ENCODE assay signal across 7 cellular contexts in the genomic region with DNA sequence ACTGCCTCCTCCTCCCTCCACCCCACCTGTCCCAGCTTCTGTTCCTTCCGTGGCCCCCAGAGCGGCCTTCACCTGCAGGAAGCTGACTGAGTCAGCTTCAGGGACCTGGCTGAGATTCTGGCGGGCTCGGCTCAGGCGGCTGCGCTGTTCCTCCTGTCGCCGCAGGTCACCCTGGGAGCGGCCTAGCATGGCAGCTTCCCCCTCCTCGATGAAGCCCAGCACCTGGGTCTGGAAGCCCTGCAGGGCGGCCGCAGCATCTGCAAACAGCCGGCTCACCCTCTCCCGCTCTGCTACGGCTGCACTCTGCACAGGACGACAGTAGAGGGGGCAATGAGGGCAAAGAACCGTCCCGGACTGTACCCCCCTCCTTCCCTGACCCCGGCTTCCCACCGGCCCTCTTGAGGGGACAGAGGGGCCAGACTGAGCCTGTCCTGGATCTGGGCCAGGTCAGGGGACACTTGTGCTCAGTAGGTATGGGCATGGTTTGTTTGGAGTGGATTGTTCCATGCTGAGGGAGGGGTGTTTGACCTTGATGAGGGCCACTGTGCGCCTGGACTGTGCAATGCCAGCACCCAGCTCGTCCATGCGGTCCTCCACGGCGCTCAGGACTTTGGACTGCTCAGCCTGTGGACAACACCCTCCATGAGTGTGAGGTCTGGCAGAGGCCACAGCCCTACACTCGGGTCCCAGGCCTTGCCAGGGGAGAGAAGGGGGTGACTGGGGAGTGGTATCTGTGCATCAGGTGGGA. TPM values are rescaled to one million over a fixed set of nuclear protein-coding genes. Genes with fewer than 3 reads are reported as not detected.
DNase-seq lines count a peak whose midpoint lies in the region; ATAC-seq and TF ChIP-seq lines count a peak whose summit lies in the region.
"Had no signal": no experiment of that assay in that cellular context is flagged by ENCODE, and none has a peak within 500 bp of the region (broad histone marks: within the 10 kb centered on the region; RNA-seq: fewer than 3 reads in every experiment).

No MANE protein-coding gene starts in this region.

- H3K79me2 ChIP-seq in SU-DHL-6 (ENCODE audit: insufficient read depth, low read length): no peaks in the 10 kb centered on the region

- peak overlapping the region; percentile 72 for H2AFZ ChIP-seq in SU-DHL-6 (ENCODE audit: low read depth, low read length, severe bottlenecking)

- no peaks in the 10 kb centered on the region for H3K36me3 ChIP-seq in SU-DHL-6 (ENCODE audit: low read length)

- no peak for ATAC-seq in HG02885 (IDR thresholded peaks at IDR 0.05; ENCODE audit: poor library complexity, unreplicated experiment)

- H3K27ac ChIP-seq in SU-DHL-6 (ENCODE audit: low read depth, low read length): no peak overlapping the region
- peak overlapping the region; percentile 93 for H3K27ac ChIP-seq in cingulate gyrus (ENCODE audit: low read depth, low read length)
- H3K27ac ChIP-seq: SK-N-MC had no signal

- TF ChIP-seq CTCF in GM12865 (IDR thresholded peaks at IDR 0.05; ENCODE audit: insufficient read depth, low read depth, low read length, missing control alignments) (peak; percentile 7), SU-DHL-6 (IDR thresholded peaks at IDR 0.05; ENCODE audit: insufficient read depth, low read length, poor library complexity, severe bottlenecking) (peak; percentile 13)

- H3F3A ChIP-seq in SU-DHL-6 (ENCODE audit: insufficient read depth): no peaks in the 10 kb centered on the region

- peak; percentile 69 for DNase-seq in GM12865 (ENCODE audit: low read depth)
- DNase-seq in renal cortical epithelial cell (ENCODE audit: low read depth): peak; percentile 28
- DNase-seq in NCI-H1105 treated with DMSO at 0.1 percent for 48 hours (lab: John Stamatoyannopoulos, UW): no peak

- H4K20me1 ChIP-seq in SU-DHL-6 (ENCODE audit: low read depth, low read length): no peaks in the 10 kb centered on the region

- H3K9ac ChIP-seq in SU-DHL-6 (ENCODE audit: low read length): peak overlapping the region; percentile 40; the same call in 1 of the 2 replicates

- H3K4me3 ChIP-seq in GM12865 (ENCODE audit: low read depth, low read length) (no peak overlapping the region), SU-DHL-6 (ENCODE audit: insufficient read depth, low read length, poor library complexity, severe bottlenecking) (no peak overlapping the region)
- H3K4me3 ChIP-seq: SK-N-MC had no signal

- H3K27me3 ChIP-seq in SU-DHL-6 (ENCODE audit: low read length): no peaks in the 10 kb centered on the region

- no peaks in the 10 kb centered on the region for H3K9me3 ChIP-seq in SU-DHL-6 (ENCODE audit: insufficient read depth, low read length)

- H3K4me2 ChIP-seq in SU-DHL-6 (ENCODE audit: low read depth, low read length, poor library complexity, severe bottlenecking): peak overlapping the region; percentile 30

- no peaks in the 10 kb centered on the region for H3K9me2 ChIP-seq in SU-DHL-6 (replicated peaks; ENCODE audit: insufficient read depth, low read length)

RNA-seq across cellular contexts. Expression of gene TRIM47, which starts 2.0 kb away (rescaled TPM):
- total RNA-seq in renal cortical epithelial cell: 36.9 and 39.9 TPM in 2 replicates

RNA-seq across cellular contexts. Expression of gene TRIM65, which starts 20.4 kb away (rescaled TPM):
- total RNA-seq in renal cortical epithelial cell: 14.7 and 16.5 TPM in 2 replicates

RNA-seq across cellular contexts. Expression of gene WBP2, which starts 21.2 kb away (rescaled TPM):
- 21.2 and 37.5 TPM in 2 replicates for total RNA-seq in renal cortical epithelial cell

RNA-seq across cellular contexts. Expression of gene MRPL38, which starts 28.3 kb away (rescaled TPM):
- total RNA-seq in renal cortical epithelial cell: 32.1 and 33.9 TPM in 2 replicates

RNA-seq across cellular contexts. Expression of gene UNC13D, which starts 32.2 kb away (rescaled TPM):
- total RNA-seq in renal cortical epithelial cell: 0.70 and 0.87 TPM in 2 replicates
